ENCODE assay signal across 12 cellular contexts in genomic region chr2:72035518-72036172, GRCh38.
A peak's percentile ranks its signal among the peaks of the same experiment; 100 is the strongest.
DNase-seq lines count a peak whose midpoint lies in the region; ATAC-seq, FAIRE-seq and TF ChIP-seq lines count a peak whose summit lies in the region.
"Had no signal": no experiment of that assay in that cellular context is flagged by ENCODE, and none has a peak within 500 bp of the region (broad histone marks: within the 10 kb centered on the region; RNA-seq: fewer than 3 reads in every experiment).

No MANE protein-coding gene starts in this region.

- TF ChIP-seq CTCF in astrocyte (IDR thresholded peaks at IDR 0.05; ENCODE audit: insufficient read depth, low read depth, low read length) = no peak
- TF ChIP-seq CTCF in foreskin fibroblast (IDR thresholded peaks at IDR 0.05; ENCODE audit: low read depth, low read length) = no peak

- no peaks in the 10 kb centered on the region for H3K9me2 ChIP-seq in GM23248 (ENCODE audit: insufficient read depth)

- H2AFZ ChIP-seq in GM23248 = no peak overlapping the region
- no peak overlapping the region for H2AFZ ChIP-seq in astrocyte (ENCODE audit: low read depth, low read length)

- H3K4me1 ChIP-seq in GM23248 (ENCODE audit: insufficient read depth) (peaks cover 8% of the 10 kb centered on the region; the same call in 1 of the 2 replicates), astrocyte (ENCODE audit: insufficient read depth, low read length) (peaks cover 4% of the 10 kb centered on the region)
- H3K4me1 ChIP-seq: psoas muscle had no signal

- no peaks in the 10 kb centered on the region for H3F3A ChIP-seq in GM23248 (ENCODE audit: insufficient read depth)

- H3K27ac ChIP-seq in GM23248 = no peak overlapping the region
- no peak overlapping the region for H3K27ac ChIP-seq in astrocyte (ENCODE audit: low read depth, low read length)
- H3K27ac ChIP-seq: psoas muscle had no signal

- 53 to 55% methylated on average over 12 of the region's 12 CpGs for WGBS in GM23248 (ENCODE audit: low coverage in 1 of 2, low lambda C conversion rate in 2 of 2, missing lambda C conversion rate in 2 of 2), 2 experiments

- H3K4me3 ChIP-seq in GM23248 (no peak overlapping the region), astrocyte (ENCODE audit: insufficient read depth, low read depth, low read length) (no peak overlapping the region), foreskin fibroblast (ENCODE audit: low read depth in 1 of 2, low read length in 2 of 2) (no peak overlapping the region)
- H3K4me3 ChIP-seq: psoas muscle had no signal

- DNase-seq in AG08396 (ENCODE audit: low spot score) = peak; percentile 3
- DNase-seq in GM23248 = peak; percentile 46
- DNase-seq in astrocyte (ENCODE audit: low read depth) = peak; percentile 48
- DNase-seq in foreskin fibroblast = peak; percentile 4 to 7
- no peak for DNase-seq in amygdala (lab: John Stamatoyannopoulos, UW)
- no peak for DNase-seq in LoVo (ENCODE audit: low spot score)
- no peak for DNase-seq in NOMO-1 treated with dmso at 0.1 percent for 144 hours (lab: John Stamatoyannopoulos, UW; ENCODE audit: unreplicated experiment)
- DNase-seq: ACHN; activated T-cell treated with anti-CD3 and anti-CD28 coated beads, Interleukin-2, amount 50 U/mL, for 1 hour; NCI-H2081; psoas muscle had no signal

- no peak for FAIRE-seq in astrocyte (lab: Jason Lieb, UNC)

- H3K4me1 Mint-ChIP-seq in astrocyte (ENCODE audit: low read depth, unreplicated experiment) = peaks cover 20% of the 10 kb centered on the region

- H3K27me3 Mint-ChIP-seq in astrocyte (ENCODE audit: low read depth, unreplicated experiment) = peaks cover 53% of the 10 kb centered on the region

- H3K9me3 ChIP-seq in GM23248 (ENCODE audit: low read depth) (no peaks in the 10 kb centered on the region), astrocyte (ENCODE audit: insufficient read depth, low read depth, low read length) (no peaks in the 10 kb centered on the region)
- H3K9me3 ChIP-seq: psoas muscle had no signal

- H3K4me2 ChIP-seq in GM23248 (ENCODE audit: unreplicated experiment) (no peak overlapping the region), astrocyte (ENCODE audit: low read length) (no peak overlapping the region)

- peaks cover 6% of the 10 kb centered on the region for H3K9me3 Mint-ChIP-seq in astrocyte (ENCODE audit: unreplicated experiment)

- H3K4me3 Mint-ChIP-seq in astrocyte (ENCODE audit: unreplicated experiment) = no peak overlapping the region

- no peak overlapping the region for H3K27ac Mint-ChIP-seq in astrocyte (ENCODE audit: unreplicated experiment)

- ATAC-seq in HG03045 (IDR thresholded peaks at IDR 0.05; ENCODE audit: unreplicated experiment) = no peak
- ATAC-seq: psoas muscle had no signal

- no peaks in the 10 kb centered on the region for H3K36me3 ChIP-seq in GM23248 (ENCODE audit: low read depth)
- no peaks in the 10 kb centered on the region for H3K36me3 ChIP-seq in astrocyte (ENCODE audit: insufficient read depth, low read length)

- H3K79me2 ChIP-seq in GM23248 (ENCODE audit: insufficient read depth) (no peaks in the 10 kb centered on the region), astrocyte (ENCODE audit: insufficient read depth, low read length) (no peaks in the 10 kb centered on the region)

- H4K20me1 ChIP-seq in GM23248 (ENCODE audit: insufficient read depth) = no peaks in the 10 kb centered on the region
- no peaks in the 10 kb centered on the region for H4K20me1 ChIP-seq in astrocyte (ENCODE audit: insufficient read depth, low read length)

- in situ Hi-C loops in GM23248 (cut with MboI) = no loop called here

- H3K36me3 Mint-ChIP-seq in astrocyte (ENCODE audit: low read depth, unreplicated experiment) = peaks cover 3% of the 10 kb centered on the region

- H3K9ac ChIP-seq in GM23248 = no peak overlapping the region
- H3K9ac ChIP-seq in astrocyte (ENCODE audit: low read length) = no peak overlapping the region

- H3K27me3 ChIP-seq in GM23248 (replicated peaks; ENCODE audit: insufficient read depth) (no peaks in the 10 kb centered on the region), astrocyte (ENCODE audit: insufficient read depth, low read length) (peaks cover 3% of the 10 kb centered on the region)

Comparison
In these comparisons a context has a peak if more than half of its experiments do, and no peak if none do; other contexts are left out.
1. DNase-seq: peak in AG08396 (single experiment), GM23248 (single experiment), astrocyte (single experiment) and foreskin fibroblast (2 of 2); none in amygdala (0 of 56), LoVo (single experiment) and NOMO-1 treated with dmso at 0.1 percent for 144 hours (single experiment).